Comparison of ENCODE assay signal across 15 cellular contexts in genomic region chr19:12969292-12969988, GRCh38. TPM values are rescaled to one million over a fixed set of nuclear protein-coding genes. Genes with fewer than 3 reads are reported as not detected.
A peak's percentile ranks its signal among the peaks of the same experiment; 100 is the strongest.
DNase-seq lines count a peak whose midpoint lies in the region; ATAC-seq, FAIRE-seq and TF ChIP-seq lines count a peak whose summit lies in the region.
"Had no signal": no experiment of that assay in that cellular context is flagged by ENCODE, and none has a peak within 500 bp of the region (broad histone marks: within the 10 kb centered on the region; RNA-seq: fewer than 3 reads in every experiment).

DAND5 (plus strand) TSS chr19:12969576; CDS start chr19:12969661, 85 bp downstream.

- H3K4me1 ChIP-seq in mesenchymal stem cell (ENCODE audit: control insufficient read depth, insufficient read depth, low read depth, low read length) = peaks cover 11% of the 10 kb centered on the region

- H2AK5ac ChIP-seq in mesenchymal stem cell (ENCODE audit: low read length, severe bottlenecking) = no peak within 1 kb of the TSS

- intact Hi-C loops in dorsolateral prefrontal cortex (cut with DNase I) = no loop called here

- TF ChIP-seq CTCF in dorsolateral prefrontal cortex (IDR thresholded peaks at IDR 0.05 in 54 of 56, conservative IDR thresholded peaks at IDR 0.05 in 2 of 56; ENCODE audit: low read depth in 1 of 56, partially characterized antibody in 56 of 56) = no peak

- H2BK15ac ChIP-seq in mesenchymal stem cell (ENCODE audit: low read depth, poor library complexity, severe bottlenecking) = peak within 1 kb of the TSS; percentile 13

- no peak within 1 kb of the TSS for H3K18ac ChIP-seq in mesenchymal stem cell (ENCODE audit: low read depth in 1 of 2, low read length in 2 of 2)

- H3K4me3 ChIP-seq in dorsolateral prefrontal cortex = no peak within 1 kb of the TSS
- no peak within 1 kb of the TSS for H3K4me3 ChIP-seq in mesenchymal stem cell (ENCODE audit: insufficient read depth in 1 of 2, low read depth in 1 of 2, low read length in 2 of 2)
- H3K4me3 ChIP-seq: body of pancreas had no signal

- peaks cover 6% of the 10 kb centered on the region for H3K4me1 Mint-ChIP-seq in activated naive CD8-positive, alpha-beta T cell (ENCODE audit: low read depth)
- H3K4me1 Mint-ChIP-seq in activated naive CD8-positive, alpha-beta T cell treated with anti-CD3 and anti-CD28 coated beads, Interleukin-2, amount 50 U/mL, for 24 hours = peaks cover 12% of the 10 kb centered on the region
- H3K4me1 Mint-ChIP-seq in immature natural killer cell = peaks cover 6 to 11% of the 10 kb centered on the region in 2 donors

- no peak within 1 kb of the TSS for H2BK12ac ChIP-seq in mesenchymal stem cell (ENCODE audit: low read length in 2 of 2)

- no peaks in the 10 kb centered on the region for H3K36me3 ChIP-seq in mesenchymal stem cell (ENCODE audit: control insufficient read depth in 1 of 2, insufficient read depth in 2 of 2, low read depth in 1 of 2, low read length in 2 of 2)

- H2BK5ac ChIP-seq in mesenchymal stem cell (ENCODE audit: low read depth, low read length, poor library complexity, severe bottlenecking) = no peak within 1 kb of the TSS

- no peaks in the 10 kb centered on the region for H3K9me3 Mint-ChIP-seq in activated naive CD8-positive, alpha-beta T cell (ENCODE audit: low read depth)
- no peaks in the 10 kb centered on the region for H3K9me3 Mint-ChIP-seq in activated naive CD8-positive, alpha-beta T cell treated with anti-CD3 and anti-CD28 coated beads, Interleukin-2, amount 50 U/mL, for 24 hours
- no peaks in the 10 kb centered on the region for H3K9me3 Mint-ChIP-seq in immature natural killer cell
- H3K9me3 Mint-ChIP-seq: nephron progenitor cell; stimulated activated naive CD8-positive, alpha-beta T cell treated with anti-CD3 and anti-CD28 coated beads, Interleukin-15, Interleukin-2, amounts not matched to agents 100 ng/mL and 50 ng/mL, for 24 hours had no signal

- no peak within 1 kb of the TSS for H2BK120ac ChIP-seq in mesenchymal stem cell (ENCODE audit: low read depth, low read length)

- no peak for ATAC-seq in activated naive CD8-positive, alpha-beta T cell treated with anti-CD3 and anti-CD28 coated beads, Interleukin-2, amount 50 U/mL, for 24 hours
- no peak for ATAC-seq in GM19463 (IDR thresholded peaks at IDR 0.05; ENCODE audit: unreplicated experiment)
- ATAC-seq: body of pancreas had no signal

- no peak within 1 kb of the TSS for H3K23ac ChIP-seq in mesenchymal stem cell (ENCODE audit: low read length in 2 of 2)

- FAIRE-seq in RCC 7860 (lab: Jason Lieb, UNC) = no peak

- H2AFZ ChIP-seq in mesenchymal stem cell (ENCODE audit: low read depth, low read length) = no peak within 1 kb of the TSS

- no peak within 1 kb of the TSS for H3K4me2 ChIP-seq in mesenchymal stem cell (ENCODE audit: low read length, poor library complexity, severe bottlenecking)

- H3K27me3 ChIP-seq in dorsolateral prefrontal cortex = no peaks in the 10 kb centered on the region
- H3K27me3 ChIP-seq in mesenchymal stem cell (ENCODE audit: control insufficient read depth in 1 of 2, insufficient read depth in 1 of 2, low read length in 2 of 2) = no peaks in the 10 kb centered on the region
- H3K27me3 ChIP-seq: body of pancreas had no signal

- peak within 1 kb of the TSS; percentile 29 for H3K27ac Mint-ChIP-seq in activated naive CD8-positive, alpha-beta T cell
- no peak within 1 kb of the TSS for H3K27ac Mint-ChIP-seq in activated naive CD8-positive, alpha-beta T cell treated with anti-CD3 and anti-CD28 coated beads, Interleukin-2, amount 50 U/mL, for 24 hours
- H3K27ac Mint-ChIP-seq in immature natural killer cell = no peak within 1 kb of the TSS
- H3K27ac Mint-ChIP-seq: nephron progenitor cell; stimulated activated naive CD8-positive, alpha-beta T cell treated with anti-CD3 and anti-CD28 coated beads, Interleukin-15, Interleukin-2, amounts not matched to agents 100 ng/mL and 50 ng/mL, for 24 hours had no signal

- H3K9me3 ChIP-seq in mesenchymal stem cell (ENCODE audit: control insufficient read depth, low read length) = no peaks in the 10 kb centered on the region
- H3K9me3 ChIP-seq: body of pancreas had no signal

- H4K8ac ChIP-seq in mesenchymal stem cell (ENCODE audit: low read length) = no peak within 1 kb of the TSS

- no peaks in the 10 kb centered on the region for H3K36me3 Mint-ChIP-seq in activated naive CD8-positive, alpha-beta T cell
- no peaks in the 10 kb centered on the region for H3K36me3 Mint-ChIP-seq in activated naive CD8-positive, alpha-beta T cell treated with anti-CD3 and anti-CD28 coated beads, Interleukin-2, amount 50 U/mL, for 24 hours (ENCODE audit: low read depth)
- no peaks in the 10 kb centered on the region for H3K36me3 Mint-ChIP-seq in immature natural killer cell

- WGBS in mesenchymal stem cell = 69% methylated on average over 14 of the region's 14 CpGs

- H3K27ac ChIP-seq in dorsolateral prefrontal cortex (peak within 1 kb of the TSS in 44 of 59 donors; percentile 8 to 79 (median 56)), mesenchymal stem cell (ENCODE audit: low read length, poor library complexity, severe bottlenecking) (no peak within 1 kb of the TSS)
- H3K27ac ChIP-seq: epithelial cell of prostate had no signal

- peak within 1 kb of the TSS; percentile 47 for H4K91ac ChIP-seq in mesenchymal stem cell (ENCODE audit: low read length)

- H3K79me1 ChIP-seq in mesenchymal stem cell (replicated peaks; ENCODE audit: low read length, poor library complexity, severe bottlenecking) = no peaks in the 10 kb centered on the region

- no peak within 1 kb of the TSS for H3K9ac ChIP-seq in mesenchymal stem cell (ENCODE audit: low read length)

- H3K4ac ChIP-seq in mesenchymal stem cell (ENCODE audit: low read depth in 1 of 2, low read length in 2 of 2) = no peak within 1 kb of the TSS

- no peaks in the 10 kb centered on the region for H3K27me3 Mint-ChIP-seq in activated naive CD8-positive, alpha-beta T cell
- no peaks in the 10 kb centered on the region for H3K27me3 Mint-ChIP-seq in activated naive CD8-positive, alpha-beta T cell treated with anti-CD3 and anti-CD28 coated beads, Interleukin-2, amount 50 U/mL, for 24 hours
- H3K27me3 Mint-ChIP-seq in immature natural killer cell (ENCODE audit: low read depth in 3 of 3) = peaks cover 0 to 2% (median 1%) of the 10 kb centered on the region in 3 donors
- H3K27me3 Mint-ChIP-seq: stimulated activated naive CD8-positive, alpha-beta T cell treated with anti-CD3 and anti-CD28 coated beads, Interleukin-15, Interleukin-2, amounts not matched to agents 100 ng/mL and 50 ng/mL, for 24 hours had no signal

- no peak within 1 kb of the TSS for H3K14ac ChIP-seq in mesenchymal stem cell (ENCODE audit: low read length in 2 of 2)

- DNase-seq in activated naive CD8-positive, alpha-beta T cell treated with anti-CD3 and anti-CD28 coated beads, Interleukin-2, amount 50 U/mL, for 24 hours = no peak
- DNase-seq in dorsolateral prefrontal cortex (peak in 4 of 10 donors; percentile 43 to 65 (median 60)), mesenchymal stem cell (no peak), NCI-H748 (lab: John Stamatoyannopoulos, UW; ENCODE audit: unreplicated experiment) (no peak), immature natural killer cell (no peak), RCC 7860 (ENCODE audit: low spot score) (no peak)
- DNase-seq: activated CD8-positive, alpha-beta memory T cell treated with anti-CD3 and anti-CD28 coated beads, Interleukin-2, amount 50 U/mL, for 4 hours; DMS53; nephron progenitor cell; stimulated activated CD4-positive, alpha-beta T cell treated with anti-CD3 and anti-CD28 coated beads, Interleukin-1b, Interleukin-23, amount 100 ng/mL, for 48 hours had no signal

- no peak within 1 kb of the TSS for H3K4me3 Mint-ChIP-seq in activated naive CD8-positive, alpha-beta T cell
- no peak within 1 kb of the TSS for H3K4me3 Mint-ChIP-seq in activated naive CD8-positive, alpha-beta T cell treated with anti-CD3 and anti-CD28 coated beads, Interleukin-2, amount 50 U/mL, for 24 hours
- no peak within 1 kb of the TSS for H3K4me3 Mint-ChIP-seq in immature natural killer cell
- H3K4me3 Mint-ChIP-seq: nephron progenitor cell; stimulated activated naive CD8-positive, alpha-beta T cell treated with anti-CD3 and anti-CD28 coated beads, Interleukin-15, Interleukin-2, amounts not matched to agents 100 ng/mL and 50 ng/mL, for 24 hours had no signal

RNA-seq across cellular contexts. Expression of gene DAND5, which starts in this region (rescaled TPM):
- total RNA-seq in dorsolateral prefrontal cortex = 1 to 10 TPM in 1 of 120 experiments, under 1 TPM in 49, not detected in 70; 0.14 to 1.1 (median 0.35) TPM
- 0.01 TPM for polyA plus RNA-seq in mesenchymal stem cell (2013, experiment 1 of 2)
- not detected for polyA plus RNA-seq in mesenchymal stem cell (2013, experiment 2 of 2)
- polyA plus RNA-seq in immature natural killer cell = not detected
- total RNA-seq: body of pancreas had no signal
